ENCODE assay signal across 18 cellular contexts in genomic region chr10:651700-652099, GRCh38.
"Had no signal": no experiment of that assay in that cellular context is flagged by ENCODE, and none has a peak within 500 bp of the region (broad histone marks: within the 10 kb centered on the region; RNA-seq: fewer than 3 reads in every experiment).

No MANE protein-coding gene starts in this region.

- H3K36me3 Mint-ChIP-seq: activated CD8-positive, alpha-beta memory T cell treated with anti-CD3 and anti-CD28 coated beads, Interleukin-2, amount 10 ng/mL, durations not matched to agents 7 days and 5 days; activated naive CD8-positive, alpha-beta T cell treated with anti-CD3 and anti-CD28 coated beads for 36 hours; T-cell had no signal

- H3K4me1 Mint-ChIP-seq: activated CD4-positive, alpha-beta memory T cell treated with anti-CD3 and anti-CD28 coated beads, Interleukin-2, amount 10 ng/mL, durations not matched to agents 7 days and 5 days; activated CD8-positive, alpha-beta memory T cell treated with anti-CD3 and anti-CD28 coated beads, Interleukin-2, amount 10 ng/mL, durations not matched to agents 7 days and 5 days; activated naive CD8-positive, alpha-beta T cell treated with anti-CD3 and anti-CD28 coated beads for 36 hours; activated T-helper 17 cell treated with anti-CD3 and anti-CD28 coated beads, Interleukin-2, amount 50 U/mL, for 72 hours; stimulated activated naive CD8-positive, alpha-beta T cell treated with anti-CD3 and anti-CD28 coated beads, Interleukin-15, amount 100 ng/mL, for 72 hours; T-cell had no signal

- DNase-seq: activated CD4-positive, alpha-beta memory T cell treated with anti-CD3 and anti-CD28 coated beads, Interleukin-2, amount 10 ng/mL, durations not matched to agents 7 days and 5 days; activated CD4-positive, alpha-beta T cell treated with anti-CD3 and anti-CD28 coated beads for 48 hours; activated CD4-positive, CD25-positive, alpha-beta regulatory T cell; activated CD8-positive, alpha-beta memory T cell treated with anti-CD3 and anti-CD28 coated beads, Interleukin-2, amount 10 ng/mL, durations not matched to agents 7 days and 5 days; activated naive CD4-positive, alpha-beta T cell; activated naive CD8-positive, alpha-beta T cell treated with anti-CD3 and anti-CD28 coated beads for 36 hours; amniotic stem cell; dermis blood vessel endothelial cell; effector memory CD4-positive, alpha-beta T cell; hypothalamus; mesenchymal stem cell; stimulated activated naive CD8-positive, alpha-beta T cell treated with anti-CD3 and anti-CD28 coated beads, Interleukin-15, amount 100 ng/mL, for 72 hours; T-cell; T-helper 9 cell had no signal

- H3K27me3 Mint-ChIP-seq: activated CD4-positive, alpha-beta memory T cell treated with anti-CD3 and anti-CD28 coated beads, Interleukin-2, amount 10 ng/mL, durations not matched to agents 7 days and 5 days; activated CD8-positive, alpha-beta memory T cell treated with anti-CD3 and anti-CD28 coated beads, Interleukin-2, amount 10 ng/mL, durations not matched to agents 7 days and 5 days had no signal

- H3K9me3 ChIP-seq: upper lobe of left lung had no signal

- H3K27ac Mint-ChIP-seq: activated CD4-positive, alpha-beta memory T cell treated with anti-CD3 and anti-CD28 coated beads, Interleukin-2, amount 10 ng/mL, durations not matched to agents 7 days and 5 days; activated CD8-positive, alpha-beta memory T cell treated with anti-CD3 and anti-CD28 coated beads, Interleukin-2, amount 10 ng/mL, durations not matched to agents 7 days and 5 days; activated naive CD8-positive, alpha-beta T cell treated with anti-CD3 and anti-CD28 coated beads for 36 hours; activated T-helper 17 cell treated with anti-CD3 and anti-CD28 coated beads, Interleukin-2, amount 50 U/mL, for 72 hours; stimulated activated naive CD8-positive, alpha-beta T cell treated with anti-CD3 and anti-CD28 coated beads, Interleukin-15, amount 100 ng/mL, for 72 hours; T-cell had no signal

- H3K27ac ChIP-seq: upper lobe of left lung had no signal

- H3K4me3 ChIP-seq: upper lobe of left lung had no signal

- H3K27me3 ChIP-seq: upper lobe of left lung had no signal

- FAIRE-seq: kidney had no signal

- H3K36me3 ChIP-seq: upper lobe of left lung had no signal

- H3K9me3 Mint-ChIP-seq: activated CD4-positive, alpha-beta memory T cell treated with anti-CD3 and anti-CD28 coated beads, Interleukin-2, amount 10 ng/mL, durations not matched to agents 7 days and 5 days; activated naive CD8-positive, alpha-beta T cell treated with anti-CD3 and anti-CD28 coated beads for 36 hours; activated T-helper 17 cell treated with anti-CD3 and anti-CD28 coated beads, Interleukin-2, amount 50 U/mL, for 72 hours; nephron; stimulated activated naive CD8-positive, alpha-beta T cell treated with anti-CD3 and anti-CD28 coated beads, Interleukin-15, amount 100 ng/mL, for 72 hours; T-cell had no signal

- H3K4me3 Mint-ChIP-seq: activated CD4-positive, alpha-beta memory T cell treated with anti-CD3 and anti-CD28 coated beads, Interleukin-2, amount 10 ng/mL, durations not matched to agents 7 days and 5 days; activated CD8-positive, alpha-beta memory T cell treated with anti-CD3 and anti-CD28 coated beads, Interleukin-2, amount 10 ng/mL, durations not matched to agents 7 days and 5 days; activated naive CD8-positive, alpha-beta T cell treated with anti-CD3 and anti-CD28 coated beads for 36 hours; activated T-helper 17 cell treated with anti-CD3 and anti-CD28 coated beads, Interleukin-2, amount 50 U/mL, for 72 hours; nephron; stimulated activated naive CD8-positive, alpha-beta T cell treated with anti-CD3 and anti-CD28 coated beads, Interleukin-15, amount 100 ng/mL, for 72 hours; T-cell had no signal

- ATAC-seq: activated CD8-positive, alpha-beta memory T cell treated with anti-CD3 and anti-CD28 coated beads, Interleukin-2, amount 10 ng/mL, durations not matched to agents 7 days and 5 days; activated T-helper 17 cell treated with anti-CD3 and anti-CD28 coated beads, Interleukin-2, amount 50 U/mL, for 72 hours; stimulated activated naive CD8-positive, alpha-beta T cell treated with anti-CD3 and anti-CD28 coated beads, Interleukin-15, amount 100 ng/mL, for 72 hours; T-cell had no signal
